Comparison of ENCODE assay signal across 8 cellular contexts in genomic region chr21:8212986-8213551, GRCh38.
A peak's percentile ranks its signal among the peaks of the same experiment; 100 is the strongest.
DNase-seq lines count a peak whose midpoint lies in the region; ATAC-seq and TF ChIP-seq lines count a peak whose summit lies in the region.
"Not testable (repeated sequence)": the region's sequence is repeated elsewhere in the genome, so short reads cannot be mapped to it uniquely, and the experiment has no call there.

No MANE protein-coding gene starts in this region.

- DNase-seq in activated CD4-positive, alpha-beta T cell treated with anti-CD3 and anti-CD28 coated beads, Interleukin-2, amount 10 ng/mL, durations not matched to agents 24 days and 14 days, result peak; percentile 93
- peak; percentile 92 for DNase-seq in activated effector memory CD4-positive, alpha-beta T cell treated with anti-CD3 and anti-CD28 coated beads, Interleukin-2, amount 50 U/mL, for 16 hours
- peak; percentile 77 for DNase-seq in glutamatergic neuron
- peak in 8 of 10 donors; percentile 25 to 90 (median 67) for DNase-seq in naive thymus-derived CD8-positive, alpha-beta T cell
- peak; percentile 16 to 98 for DNase-seq in stimulated activated CD4-positive, alpha-beta T cell treated with anti-CD3 and anti-CD28 coated beads, Interleukin-2, amount 100 ng/mL, for 48 hours
- DNase-seq in tibial artery, result peak; percentile 58 to 82

- H3K4me1 ChIP-seq in tibial artery, result not testable (repeated sequence)

- not testable (repeated sequence) for H3K36me3 ChIP-seq in tibial artery

- ATAC-seq in GM19023 (IDR thresholded peaks at IDR 0.05; ENCODE audit: unreplicated experiment) (peak; percentile 74), HG03280 (IDR thresholded peaks at IDR 0.05; ENCODE audit: unreplicated experiment) (peak; percentile 66)
- ATAC-seq in naive thymus-derived CD8-positive, alpha-beta T cell, result not testable (repeated sequence)

- H3K4me1 Mint-ChIP-seq in activated CD4-positive, alpha-beta T cell treated with anti-CD3 and anti-CD28 coated beads, Interleukin-2, amount 10 ng/mL, durations not matched to agents 24 days and 14 days; glutamatergic neuron (ENCODE audit: low read depth, unreplicated experiment); naive thymus-derived CD8-positive, alpha-beta T cell: not testable (repeated sequence)

- H3K27ac ChIP-seq in tibial artery, result not testable (repeated sequence)

- TF ChIP-seq CTCF in glutamatergic neuron (IDR thresholded peaks at IDR 0.05; ENCODE audit: partially characterized antibody, unreplicated experiment); tibial artery (IDR thresholded peaks at IDR 0.05): not testable (repeated sequence)

- not testable (repeated sequence) for H3K27me3 ChIP-seq in tibial artery

- not testable (repeated sequence) for H3K27ac Mint-ChIP-seq in activated CD4-positive, alpha-beta T cell treated with anti-CD3 and anti-CD28 coated beads, Interleukin-2, amount 10 ng/mL, durations not matched to agents 24 days and 14 days; glutamatergic neuron (ENCODE audit: unreplicated experiment); naive thymus-derived CD8-positive, alpha-beta T cell

- not testable (repeated sequence) for H3K9me3 ChIP-seq in tibial artery

- not testable (repeated sequence) for H3K4me3 Mint-ChIP-seq in activated CD4-positive, alpha-beta T cell treated with anti-CD3 and anti-CD28 coated beads, Interleukin-2, amount 10 ng/mL, durations not matched to agents 24 days and 14 days; glutamatergic neuron (ENCODE audit: unreplicated experiment); naive thymus-derived CD8-positive, alpha-beta T cell

- intact Hi-C loops in activated CD4-positive, alpha-beta T cell treated with anti-CD3 and anti-CD28 coated beads, Interleukin-2, amount 10 ng/mL, durations not matched to agents 24 days and 14 days (cut with micrococcal nuclease); tibial artery (cut with DNase I; ENCODE audit: low total_unique reads): not testable (repeated sequence)

- H3K36me3 Mint-ChIP-seq in activated CD4-positive, alpha-beta T cell treated with anti-CD3 and anti-CD28 coated beads, Interleukin-2, amount 10 ng/mL, durations not matched to agents 24 days and 14 days (ENCODE audit: low read depth); glutamatergic neuron (ENCODE audit: unreplicated experiment); naive thymus-derived CD8-positive, alpha-beta T cell: not testable (repeated sequence)

- H3K27me3 Mint-ChIP-seq in activated CD4-positive, alpha-beta T cell treated with anti-CD3 and anti-CD28 coated beads, Interleukin-2, amount 10 ng/mL, durations not matched to agents 24 days and 14 days; glutamatergic neuron (ENCODE audit: unreplicated experiment); naive thymus-derived CD8-positive, alpha-beta T cell: not testable (repeated sequence)

- H3K9me3 Mint-ChIP-seq in activated CD4-positive, alpha-beta T cell treated with anti-CD3 and anti-CD28 coated beads, Interleukin-2, amount 10 ng/mL, durations not matched to agents 24 days and 14 days; glutamatergic neuron (ENCODE audit: unreplicated experiment); naive thymus-derived CD8-positive, alpha-beta T cell: not testable (repeated sequence)

- H3K4me3 ChIP-seq in tibial artery, result not testable (repeated sequence)

- POLR2A ChIA-PET in naive thymus-derived CD8-positive, alpha-beta T cell (lab: Charles Lee), result not testable (repeated sequence)
